1 cellular context compared by ENCODE assay signal in the genomic region with DNA sequence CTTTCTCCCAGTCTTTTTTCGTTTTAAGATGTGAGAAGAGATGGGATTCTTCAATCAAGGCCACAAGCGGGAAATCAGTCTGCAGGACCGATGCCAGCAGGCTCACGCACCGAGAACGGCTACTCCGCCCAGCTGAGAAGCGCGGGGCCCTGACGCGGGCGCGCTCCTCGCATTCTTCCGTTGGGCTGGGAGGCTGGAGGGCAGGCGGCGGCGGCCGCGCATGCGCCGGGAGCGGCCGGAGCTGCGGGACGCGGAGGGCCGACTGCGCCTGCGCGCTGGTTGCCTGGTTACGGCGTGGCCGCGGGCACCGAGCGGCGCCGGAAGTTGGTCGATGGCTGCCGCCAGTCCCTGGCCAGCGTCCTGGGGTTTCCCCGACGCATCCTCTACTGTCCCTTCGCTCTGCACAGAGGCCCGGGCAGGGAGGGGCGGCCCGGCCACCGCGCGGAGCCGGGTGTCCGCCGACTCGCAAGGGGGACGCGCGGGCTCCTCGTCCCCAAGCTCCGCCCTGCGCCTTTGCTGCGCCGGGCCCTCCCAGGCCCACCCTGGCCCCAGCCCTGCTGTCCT.
TF ChIP-seq lines count a peak whose summit lies in the region.

No MANE protein-coding gene starts in this region.

TF ChIP-seq in HCT116, 20 proteins besides CTCF, POLR2A, EP300 and RAD21 (continued from another document):
- TF ChIP-seq MAX (IDR thresholded peaks at IDR 0.05) (no peak), SRF (IDR thresholded peaks at IDR 0.05; ENCODE audit: low read depth) (no peak), ZNF274 (IDR thresholded peaks at IDR 0.05; ENCODE audit: low read depth, low read length) (no peak), ELF1 (IDR thresholded peaks at IDR 0.05; ENCODE audit: borderline replicate concordance, low read depth) (no peak), YY1 (IDR thresholded peaks at IDR 0.05; ENCODE audit: extremely low read depth, insufficient replicate concordance, low read depth, low read length) (no peak), ZFX (IDR thresholded peaks at IDR 0.05) (no peak)
TF ChIP-seq in HCT116: peak in this region for 0.
